In the genomic region with DNA sequence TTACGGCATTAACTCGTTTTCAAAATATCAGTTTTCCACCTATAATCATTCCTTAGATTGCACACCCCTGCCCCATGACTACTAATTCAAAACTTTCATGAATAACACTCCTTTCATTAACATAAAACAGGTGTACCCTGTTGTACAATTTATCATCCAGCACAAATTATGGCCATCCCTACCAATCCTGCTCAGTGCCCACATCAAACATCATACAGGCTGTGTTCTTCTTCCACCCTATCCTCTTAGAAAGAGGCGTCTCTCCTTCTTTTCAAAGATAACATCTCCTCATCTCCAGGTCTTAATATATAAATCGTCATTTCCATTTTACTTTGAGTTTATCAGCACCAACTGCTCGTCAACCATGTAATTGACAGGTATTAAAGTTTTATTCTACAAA, we compare ENCODE assay signal across 29 cellular contexts.
"Had no signal": no experiment of that assay in that cellular context is flagged by ENCODE, and none has a peak within 500 bp of the region (broad histone marks: within the 10 kb centered on the region; RNA-seq: fewer than 3 reads in every experiment).

No MANE protein-coding gene starts in this region.

- FAIRE-seq: pancreas had no signal

- H3K27me3 ChIP-seq: neutrophil, pancreas, spleen, suprapubic skin, testis, tibial artery, transverse colon, upper lobe of right lung, uterus had no signal

- DNase-seq: naive B cell; naive thymus-derived CD8-positive, alpha-beta T cell; nucleus accumbens; pancreas; psoas muscle; right cardiac atrium; spleen; stimulated activated CD4-positive, alpha-beta T cell treated with anti-CD3 and anti-CD28 coated beads, Interleukin-12 subunit alpha, Interleukin-12 subunit beta, amount 100 ng/mL, for 4 hours; stimulated activated CD4-positive, alpha-beta T cell treated with anti-CD3 and anti-CD28 coated beads, Interleukin-1b, Interleukin-23, amount 100 ng/mL, for 48 hours; stimulated activated CD4-positive, alpha-beta T cell treated with anti-CD3 and anti-CD28 coated beads, Interleukin-4, amount 100 ng/mL, for 1 hour; stimulated activated CD4-positive, alpha-beta T cell treated with anti-CD3 and anti-CD28 coated beads, Interleukin-4, amount 100 ng/mL, for 4 hours; stimulated activated CD8-positive, alpha-beta memory T cell treated with anti-CD3 and anti-CD28 coated beads, Interleukin-4, amount 100 ng/mL, for 48 hours; stimulated activated naive CD4-positive, alpha-beta T cell; stimulated activated naive CD8-positive, alpha-beta T cell treated with anti-CD3 and anti-CD28 coated beads, Interleukin-15, amount 100 ng/mL, for 72 hours; stimulated activated naive CD8-positive, alpha-beta T cell treated with anti-CD3 and anti-CD28 coated beads, Interleukin-15, Interleukin-2, amounts not matched to agents 100 U/mL and 50 U/mL, for 24 hours; substantia nigra; testis; tibial artery; transverse colon; upper lobe of right lung; uterus had no signal

- H3K4me3 ChIP-seq: pancreas, psoas muscle, skin epidermis, smooth muscle cell, spleen, suprapubic skin, testis, tibial artery, transverse colon, upper lobe of right lung, uterus had no signal

- H3K4me3 Mint-ChIP-seq: naive B cell; naive thymus-derived CD8-positive, alpha-beta T cell; natural killer cell treated with Interleukin-12 subunit alpha and Interleukin-12 subunit beta and Interleukin-15 and Interleukin-18, amount 100 ng/mL, for 72 hours; stimulated activated memory B cell treated with anti-CD40 and anti-IgM and Interleukin-4, amounts not matched to agents 10 μg/mL and 1 μg/mL and 100 μg/mL, for 72 hours; stimulated activated naive CD8-positive, alpha-beta T cell treated with anti-CD3 and anti-CD28 coated beads, Interleukin-15, amount 100 ng/mL, for 72 hours; type B pancreatic cell had no signal

- H3K4me1 Mint-ChIP-seq: naive B cell; stimulated activated memory B cell treated with anti-CD40 and anti-IgM and Interleukin-4, amounts not matched to agents 10 μg/mL and 1 μg/mL and 100 μg/mL, for 72 hours; stimulated activated naive CD8-positive, alpha-beta T cell treated with anti-CD3 and anti-CD28 coated beads, Interleukin-15, amount 100 ng/mL, for 72 hours had no signal

- H3K4me2 ChIP-seq: smooth muscle cell had no signal

- ATAC-seq: naive thymus-derived CD8-positive, alpha-beta T cell; natural killer cell treated with Interleukin-12 subunit alpha and Interleukin-12 subunit beta and Interleukin-15 and Interleukin-18, amount 100 ng/mL, for 72 hours; pancreas; psoas muscle; right cardiac atrium; sciatic nerve; stimulated activated memory B cell treated with anti-CD40 and anti-IgM and Interleukin-4, amounts not matched to agents 10 μg/mL and 1 μg/mL and 100 μg/mL, for 72 hours; stimulated activated naive CD8-positive, alpha-beta T cell treated with anti-CD3 and anti-CD28 coated beads, Interleukin-15, amount 100 ng/mL, for 72 hours; stimulated activated naive CD8-positive, alpha-beta T cell treated with anti-CD3 and anti-CD28 coated beads, Interleukin-15, Interleukin-2, amounts not matched to agents 100 U/mL and 50 U/mL, for 24 hours; upper lobe of right lung had no signal

- H3K27me3 Mint-ChIP-seq: naive B cell; naive thymus-derived CD8-positive, alpha-beta T cell; natural killer cell treated with Interleukin-12 subunit alpha and Interleukin-12 subunit beta and Interleukin-15 and Interleukin-18, amount 100 ng/mL, for 72 hours; stimulated activated memory B cell treated with anti-CD40 and anti-IgM and Interleukin-4, amounts not matched to agents 10 μg/mL and 1 μg/mL and 100 μg/mL, for 72 hours; stimulated activated naive CD8-positive, alpha-beta T cell treated with anti-CD3 and anti-CD28 coated beads, Interleukin-15, amount 100 ng/mL, for 72 hours; type B pancreatic cell had no signal

- H3K4me1 ChIP-seq: pancreas, psoas muscle, suprapubic skin, testis, transverse colon, upper lobe of right lung, uterus had no signal

- H3K27ac Mint-ChIP-seq: natural killer cell treated with Interleukin-12 subunit alpha and Interleukin-12 subunit beta and Interleukin-15 and Interleukin-18, amount 100 ng/mL, for 72 hours; stimulated activated memory B cell treated with anti-CD40 and anti-IgM and Interleukin-4, amounts not matched to agents 10 μg/mL and 1 μg/mL and 100 μg/mL, for 72 hours; stimulated activated naive CD8-positive, alpha-beta T cell treated with anti-CD3 and anti-CD28 coated beads, Interleukin-15, amount 100 ng/mL, for 72 hours; type B pancreatic cell had no signal

- H3K9me3 ChIP-seq: neutrophil, pancreas, psoas muscle, spleen, suprapubic skin, testis, tibial artery, transverse colon, upper lobe of right lung, uterus had no signal

- H3K36me3 ChIP-seq: uterus had no signal

- H3K9me3 Mint-ChIP-seq: naive B cell; naive thymus-derived CD8-positive, alpha-beta T cell; natural killer cell treated with Interleukin-12 subunit alpha and Interleukin-12 subunit beta and Interleukin-15 and Interleukin-18, amount 100 ng/mL, for 72 hours; stimulated activated memory B cell treated with anti-CD40 and anti-IgM and Interleukin-4, amounts not matched to agents 10 μg/mL and 1 μg/mL and 100 μg/mL, for 72 hours; stimulated activated naive CD8-positive, alpha-beta T cell treated with anti-CD3 and anti-CD28 coated beads, Interleukin-15, amount 100 ng/mL, for 72 hours; type B pancreatic cell had no signal

- H3K27ac ChIP-seq: neutrophil, pancreas, psoas muscle, skin epidermis, spleen, suprapubic skin, testis, tibial artery, transverse colon, upper lobe of right lung, uterus had no signal
